Comparison of ENCODE assay signal across 15 cellular contexts in the genomic region with DNA sequence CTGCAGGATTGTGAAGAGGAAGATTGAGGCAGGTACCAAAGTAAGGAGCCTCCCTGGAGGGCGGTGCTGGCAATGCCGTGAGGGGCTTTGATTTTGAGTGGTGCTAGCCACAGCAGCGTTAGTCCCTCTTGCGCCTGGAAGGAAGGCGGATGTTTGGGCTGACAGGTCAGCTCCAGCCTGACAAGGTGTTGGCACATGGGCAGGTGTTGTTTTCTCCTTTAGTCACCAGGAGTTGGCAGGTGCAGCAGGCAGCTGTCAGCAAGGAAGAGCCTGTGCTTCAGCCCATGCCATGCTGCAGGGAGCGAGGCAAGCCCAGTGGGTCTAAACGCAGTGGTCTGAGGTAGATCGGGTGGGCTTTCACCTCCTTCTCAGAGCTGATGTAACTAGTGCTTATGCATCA. TPM values are rescaled to one million over a fixed set of nuclear protein-coding genes. Genes with fewer than 3 reads are reported as not detected.
DNase-seq lines count a peak whose midpoint lies in the region; ATAC-seq and TF ChIP-seq lines count a peak whose summit lies in the region.
"Had no signal": no experiment of that assay in that cellular context is flagged by ENCODE, and none has a peak within 500 bp of the region (broad histone marks: within the 10 kb centered on the region; RNA-seq: fewer than 3 reads in every experiment).

No MANE protein-coding gene starts in this region.

- no peak for ATAC-seq in omental fat pad (ENCODE audit: low FRiP score)
- ATAC-seq: HCT116, psoas muscle had no signal

- H3K4me1 Mint-ChIP-seq in Calu3 (ENCODE audit: low read depth, unreplicated experiment) (peaks cover 6% of the 10 kb centered on the region), HFFc6 (ENCODE audit: low read depth) (peaks cover 11% of the 10 kb centered on the region)
- H3K4me1 Mint-ChIP-seq in activated T-helper 2 cell treated with anti-CD3 and anti-CD28 coated beads, Interferon-gamma antibody, Interleukin-2, Interleukin-4, amounts not matched to agents 10 μg/mL and 5 μg/mL and 100 μg/mL, durations not matched to agents 14 hours and 24 hours and 36 hours (ENCODE audit: low read depth): peaks cover 58% of the 10 kb centered on the region

- BruUV-seq in Calu3 (replicated peaks; lab: Mats Ljungman, UMichigan): no TSS peak

- DNase-seq in Calu3: no peak
- peak; percentile 79 for DNase-seq in NCI-H128 (lab: John Stamatoyannopoulos, UW; ENCODE audit: unreplicated experiment)
- peak; percentile 84 for DNase-seq in NCI-H345 (lab: John Stamatoyannopoulos, UW)
- DNase-seq in activated T-helper 2 cell treated with anti-CD3 and anti-CD28 coated beads, Interferon-gamma antibody, Interleukin-2, Interleukin-4, amounts not matched to agents 10 μg/mL and 5 μg/mL and 100 μg/mL, durations not matched to agents 14 hours and 24 hours and 36 hours (ENCODE audit: low spot score): no peak
- DNase-seq in iPS-NIHi7 (ENCODE audit: extremely low spot score): no peak
- no peak for DNase-seq in UCSD-AML1 (lab: John Stamatoyannopoulos, UW; ENCODE audit: unreplicated experiment)
- no peak for DNase-seq in HFFc6
- DNase-seq in omental fat pad (ENCODE audit: low spot score): no peak
- DNase-seq: activated T-cell treated with anti-CD3 and anti-CD28 coated beads, Interleukin-2, amount 50 U/mL, for 48 hours; amniotic stem cell; CD8-positive, alpha-beta memory T cell; psoas muscle; Right ventricle myocardium superior had no signal

- H3K36me3 Mint-ChIP-seq in Calu3 (ENCODE audit: insufficient read depth, unreplicated experiment): peaks cover 16% of the 10 kb centered on the region
- H3K36me3 Mint-ChIP-seq in activated T-helper 2 cell treated with anti-CD3 and anti-CD28 coated beads, Interferon-gamma antibody, Interleukin-2, Interleukin-4, amounts not matched to agents 10 μg/mL and 5 μg/mL and 100 μg/mL, durations not matched to agents 14 hours and 24 hours and 36 hours (ENCODE audit: low read depth): peaks cover 69% of the 10 kb centered on the region
- peaks cover 2% of the 10 kb centered on the region for H3K36me3 Mint-ChIP-seq in HFFc6 (ENCODE audit: low read depth)

- peak overlapping the region; percentile 21 for H3K27ac Mint-ChIP-seq in Calu3 (ENCODE audit: unreplicated experiment)
- H3K27ac Mint-ChIP-seq in activated T-helper 2 cell treated with anti-CD3 and anti-CD28 coated beads, Interferon-gamma antibody, Interleukin-2, Interleukin-4, amounts not matched to agents 10 μg/mL and 5 μg/mL and 100 μg/mL, durations not matched to agents 14 hours and 24 hours and 36 hours: peak overlapping the region; percentile 67
- no peak overlapping the region for H3K27ac Mint-ChIP-seq in HFFc6

- TF ChIP-seq CTCF in Calu3 (IDR thresholded peaks at IDR 0.05; ENCODE audit: unreplicated experiment): no peak
- no peak for TF ChIP-seq CTCF in HFFc6 (IDR thresholded peaks at IDR 0.05)
- TF ChIP-seq CTCF in omental fat pad (IDR thresholded peaks at IDR 0.05): no peak

- H3K9me3 Mint-ChIP-seq in Calu3 (ENCODE audit: low read depth, unreplicated experiment) (no peaks in the 10 kb centered on the region), HFFc6 (no peaks in the 10 kb centered on the region)
- H3K9me3 Mint-ChIP-seq in activated T-helper 2 cell treated with anti-CD3 and anti-CD28 coated beads, Interferon-gamma antibody, Interleukin-2, Interleukin-4, amounts not matched to agents 10 μg/mL and 5 μg/mL and 100 μg/mL, durations not matched to agents 14 hours and 24 hours and 36 hours: no peaks in the 10 kb centered on the region
- H3K9me3 Mint-ChIP-seq: CD8-positive, alpha-beta memory T cell; stimulated activated naive CD8-positive, alpha-beta T cell treated with anti-CD3 and anti-CD28 coated beads, Interleukin-15, Interleukin-2, amounts not matched to agents 100 ng/mL and 50 ng/mL, for 24 hours had no signal

- CTCF ChIA-PET in Calu3 (lab: Charles Lee): interaction anchor here (0.7 kb wide), 1 partner anchor 979 kb away, joined by 5 read pairs; no protein-coding TSS in a partner anchor

- intact Hi-C loops in Calu3 (cut with micrococcal nuclease; ENCODE audit: unreplicated experiment): no loop called here
- intact Hi-C loops in activated T-helper 2 cell treated with anti-CD3 and anti-CD28 coated beads, Interferon-gamma antibody, Interleukin-2, Interleukin-4, amounts not matched to agents 10 μg/mL and 5 μg/mL and 100 μg/mL, durations not matched to agents 14 hours and 24 hours and 36 hours (cut with micrococcal nuclease): loop anchor here (10.0 kb wide), 1 partner anchor 603 kb away; no protein-coding TSS in a partner anchor

- H3K4me3 Mint-ChIP-seq in Calu3 (ENCODE audit: low read depth, unreplicated experiment) (no peak overlapping the region), HFFc6 (no peak overlapping the region)
- H3K4me3 Mint-ChIP-seq in activated T-helper 2 cell treated with anti-CD3 and anti-CD28 coated beads, Interferon-gamma antibody, Interleukin-2, Interleukin-4, amounts not matched to agents 10 μg/mL and 5 μg/mL and 100 μg/mL, durations not matched to agents 14 hours and 24 hours and 36 hours (ENCODE audit: low read depth): no peak overlapping the region
- H3K4me3 Mint-ChIP-seq: stimulated activated naive CD8-positive, alpha-beta T cell treated with anti-CD3 and anti-CD28 coated beads, Interleukin-15, Interleukin-2, amounts not matched to agents 100 ng/mL and 50 ng/mL, for 24 hours had no signal

- H3K27me3 Mint-ChIP-seq in Calu3 (ENCODE audit: unreplicated experiment) (no peaks in the 10 kb centered on the region), HFFc6 (ENCODE audit: insufficient read depth) (peaks cover 3% of the 10 kb centered on the region; the same call in 1 of the 2 replicates)
- no peaks in the 10 kb centered on the region for H3K27me3 Mint-ChIP-seq in activated T-helper 2 cell treated with anti-CD3 and anti-CD28 coated beads, Interferon-gamma antibody, Interleukin-2, Interleukin-4, amounts not matched to agents 10 μg/mL and 5 μg/mL and 100 μg/mL, durations not matched to agents 14 hours and 24 hours and 36 hours (ENCODE audit: low read depth)
- H3K27me3 Mint-ChIP-seq: CD8-positive, alpha-beta memory T cell; stimulated activated naive CD8-positive, alpha-beta T cell treated with anti-CD3 and anti-CD28 coated beads, Interleukin-15, Interleukin-2, amounts not matched to agents 100 ng/mL and 50 ng/mL, for 24 hours had no signal

RNA-seq across cellular contexts. Expression of gene SEC11C, which starts 8.5 kb away (rescaled TPM):
- 101 and 106 TPM in 2 replicates for total RNA-seq in Calu3 (2022)
- 198 and 208 TPM in 2 replicates for total RNA-seq in activated T-helper 2 cell treated with anti-CD3 and anti-CD28 coated beads, Interferon-gamma antibody, Interleukin-2, Interleukin-4, amounts not matched to agents 10 μg/mL and 5 μg/mL and 100 μg/mL, durations not matched to agents 14 hours and 24 hours and 36 hours
- total RNA-seq in HFFc6 (2021; fragmentation: NEBNext Ultra II Directional; extraction: Animal tissue kit (Norgen Biotek cat#: 25700)): 10 to 100 TPM; 39.5 to 59.8 (median 50.8) TPM
- 10 to 100 TPM; 13.6 to 34.9 (median 20.5) TPM for total RNA-seq in omental fat pad

Comparison
In these comparisons a context has a peak if more than half of its experiments do, and no peak if none do; other contexts are left out.
1. DNase-seq: peak in NCI-H128 (single experiment) and NCI-H345 (single experiment); none in Calu3 (single experiment), activated T-helper 2 cell treated with anti-CD3 and anti-CD28 coated beads, Interferon-gamma antibody, Interleukin-2, Interleukin-4, amounts not matched to agents 10 μg/mL and 5 μg/mL and 100 μg/mL, durations not matched to agents 14 hours and 24 hours and 36 hours (single experiment), iPS-NIHi7 (single experiment), UCSD-AML1 (single experiment), HFFc6 (single experiment) and omental fat pad (single experiment).